ENCODE assay signal across 1 cellular context in genomic region chr2:192148241-192148619, GRCh38.
TF ChIP-seq lines count a peak whose summit lies in the region.

No MANE protein-coding gene starts in this region.

TF ChIP-seq in IMR-90, 13 proteins besides CTCF, POLR2A, EP300 and RAD21:
- TF ChIP-seq BHLHE40 (IDR thresholded peaks at IDR 0.05; ENCODE audit: low read depth, low read length) = no peak
- TF ChIP-seq CHD1 (IDR thresholded peaks at IDR 0.05; ENCODE audit: low read depth, low read length) = no peak
- no peak for TF ChIP-seq FOS (IDR thresholded peaks at IDR 0.05; ENCODE audit: low read depth, low read length)
- no peak for TF ChIP-seq ELK1 (IDR thresholded peaks at IDR 0.05; ENCODE audit: borderline replicate concordance, low read depth, low read length)
- no peak for TF ChIP-seq CEBPB (IDR thresholded peaks at IDR 0.05; ENCODE audit: low read depth, low read length)
